In the genomic region with DNA sequence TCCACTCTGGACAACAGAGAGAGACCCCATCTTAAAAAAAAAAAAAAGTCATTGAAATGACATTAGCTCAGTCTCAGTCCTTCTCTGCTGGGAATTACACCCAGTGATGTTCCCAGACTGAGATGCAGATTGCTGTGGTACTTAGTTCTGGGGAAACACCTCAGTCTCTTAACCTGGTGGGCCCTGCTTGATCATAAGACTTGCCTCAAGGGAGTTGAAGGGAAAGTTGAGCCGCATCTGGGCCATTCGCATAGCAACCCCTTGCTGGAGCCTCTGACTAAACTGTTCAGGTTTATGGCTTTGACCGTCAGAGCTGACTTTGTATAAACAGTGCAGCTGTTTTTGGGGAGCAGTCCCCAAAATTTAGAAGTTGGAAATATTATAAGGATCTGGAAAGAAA, we compare ENCODE assay signal across 26 cellular contexts.
A peak's percentile ranks its signal among the peaks of the same experiment; 100 is the strongest.
DNase-seq lines count a peak whose midpoint lies in the region; ATAC-seq and TF ChIP-seq lines count a peak whose summit lies in the region.
"Had no signal": no experiment of that assay in that cellular context is flagged by ENCODE, and none has a peak within 500 bp of the region (broad histone marks: within the 10 kb centered on the region; RNA-seq: fewer than 3 reads in every experiment).

No MANE protein-coding gene starts in this region.

- H2AFZ ChIP-seq in DND-41 (ENCODE audit: low read depth, low read length), result no peak overlapping the region
- H2AFZ ChIP-seq in SU-DHL-6 (ENCODE audit: low read depth, low read length, severe bottlenecking), result no peak overlapping the region

- no peak overlapping the region for H3K4me2 ChIP-seq in DND-41 (ENCODE audit: insufficient read depth, low read length)
- H3K4me2 ChIP-seq in SU-DHL-6 (ENCODE audit: low read depth, low read length, poor library complexity, severe bottlenecking), result peak overlapping the region; percentile 15
- H3K4me2 ChIP-seq: BLaER1 had no signal

- peaks cover 2% of the 10 kb centered on the region for H3K27me3 Mint-ChIP-seq in memory B cell

- H3K4me3 ChIP-seq in DND-41 (ENCODE audit: low read depth in 1 of 2, low read length in 2 of 2) (no peak overlapping the region), SU-DHL-6 (ENCODE audit: insufficient read depth, low read length, poor library complexity, severe bottlenecking) (no peak overlapping the region)
- H3K4me3 ChIP-seq: BLaER1, HAP-1, MG63 had no signal

- no peaks in the 10 kb centered on the region for H3K27me3 ChIP-seq in DND-41 (ENCODE audit: insufficient read depth, low read length, poor library complexity)
- no peaks in the 10 kb centered on the region for H3K27me3 ChIP-seq in SU-DHL-6 (ENCODE audit: low read length)
- H3K27me3 ChIP-seq: BLaER1 had no signal

- no peaks in the 10 kb centered on the region for H3K36me3 Mint-ChIP-seq in memory B cell
- H3K36me3 Mint-ChIP-seq: CD4-positive, CD25-positive, alpha-beta regulatory T cell had no signal

- no peak for DNase-seq in DND-41
- no peak for DNase-seq in memory B cell (ENCODE audit: low spot score in 2 of 2)
- DNase-seq in activated effector memory CD4-positive, alpha-beta T cell treated with anti-CD3 and anti-CD28 coated beads, Interleukin-2, amount 50 U/mL, for 16 hours, result no peak
- DNase-seq in activated gamma-delta T cell treated with Interleukin-2 at 50 U/mL for 16 hours, result no peak
- no peak for DNase-seq in NCI-H774 (lab: John Stamatoyannopoulos, UW)
- DNase-seq: 8988T; ACHN; CD4-positive, CD25-positive, alpha-beta regulatory T cell; GOT3; HFFc6; KBM-7; MG63; NCI-H1105 treated with DMSO at 0.1 percent for 48 hours; NCI-H146; NCI-H1930; NCI-H2107; NCI-H524; NCI-H748 treated with DMSO at 0.1 percent for 48 hours; NK-92 treated with Interleukin-12 subunit alpha and Interleukin-12 subunit beta, amount 100 ng/mL, for 24 hours; SHP77 had no signal

- H3K9me3 ChIP-seq in DND-41 (ENCODE audit: insufficient read depth, low read length, severe bottlenecking) (peaks cover 6% of the 10 kb centered on the region), SU-DHL-6 (ENCODE audit: insufficient read depth, low read length) (no peaks in the 10 kb centered on the region)
- H3K9me3 ChIP-seq: BLaER1, HAP-1, MG63 had no signal

- no peak overlapping the region for H3K4me3 Mint-ChIP-seq in memory B cell
- H3K4me3 Mint-ChIP-seq: CD4-positive, CD25-positive, alpha-beta regulatory T cell; HFFc6 had no signal

- no peaks in the 10 kb centered on the region for H3K9me2 ChIP-seq in SU-DHL-6 (replicated peaks; ENCODE audit: insufficient read depth, low read length)

- no peak for ATAC-seq in DND-41 (ENCODE audit: insufficient read depth, low read depth)
- ATAC-seq in HG02610 (IDR thresholded peaks at IDR 0.05; ENCODE audit: unreplicated experiment), result peak; percentile 63
- ATAC-seq in memory B cell (ENCODE audit: low read depth), result peak; percentile 70
- no peak for ATAC-seq in HG03135 (IDR thresholded peaks at IDR 0.05; ENCODE audit: unreplicated experiment)

- H3F3A ChIP-seq in SU-DHL-6 (ENCODE audit: insufficient read depth), result no peaks in the 10 kb centered on the region

- peaks cover 56% of the 10 kb centered on the region for H3K4me1 ChIP-seq in DND-41 (ENCODE audit: insufficient read depth, low read length)
- H3K4me1 ChIP-seq: BLaER1, HAP-1 had no signal

- H3K79me2 ChIP-seq in DND-41 (ENCODE audit: insufficient read depth, low read length), result no peaks in the 10 kb centered on the region
- no peaks in the 10 kb centered on the region for H3K79me2 ChIP-seq in SU-DHL-6 (ENCODE audit: insufficient read depth, low read length)

- H3K27ac ChIP-seq in DND-41 (ENCODE audit: low read length), result peak overlapping the region; percentile 46
- H3K27ac ChIP-seq in SU-DHL-6 (ENCODE audit: low read depth, low read length), result no peak overlapping the region
- H3K27ac ChIP-seq: BLaER1, RWPE1 had no signal

- H3K36me3 ChIP-seq in DND-41 (ENCODE audit: insufficient read depth, low read length) (no peaks in the 10 kb centered on the region), SU-DHL-6 (ENCODE audit: low read length) (no peaks in the 10 kb centered on the region)
- H3K36me3 ChIP-seq: BLaER1, HAP-1, MG63 had no signal

- H3K9ac ChIP-seq in DND-41 (ENCODE audit: low read depth, low read length) (no peak overlapping the region), SU-DHL-6 (ENCODE audit: low read length) (no peak overlapping the region)
- H3K9ac ChIP-seq: BLaER1 had no signal

- peaks cover 38% of the 10 kb centered on the region for H3K4me1 Mint-ChIP-seq in memory B cell

- TF ChIP-seq CTCF in DND-41 (IDR thresholded peaks at IDR 0.05; ENCODE audit: borderline replicate concordance, extremely low read depth, low read length, poor library complexity, severe bottlenecking) (no peak), SU-DHL-6 (IDR thresholded peaks at IDR 0.05; ENCODE audit: insufficient read depth, low read length, poor library complexity, severe bottlenecking) (no peak)

- peak overlapping the region; percentile 43 for H3K27ac Mint-ChIP-seq in memory B cell
- H3K27ac Mint-ChIP-seq: HFFc6 had no signal

- H4K20me1 ChIP-seq in DND-41 (ENCODE audit: insufficient read depth, low read length) (no peaks in the 10 kb centered on the region), SU-DHL-6 (ENCODE audit: low read depth, low read length) (no peaks in the 10 kb centered on the region)
- H4K20me1 ChIP-seq: BLaER1 had no signal

- no peaks in the 10 kb centered on the region for H3K9me3 Mint-ChIP-seq in memory B cell
- H3K9me3 Mint-ChIP-seq: HFFc6 had no signal

Comparison
In these comparisons a context has a peak if more than half of its experiments do, and no peak if none do; other contexts are left out.
1. ATAC-seq: peak in HG02610 (single experiment) and memory B cell (single experiment); none in DND-41 (single experiment) and HG03135 (single experiment).